28 cellular contexts compared by ENCODE assay signal in the genomic region with DNA sequence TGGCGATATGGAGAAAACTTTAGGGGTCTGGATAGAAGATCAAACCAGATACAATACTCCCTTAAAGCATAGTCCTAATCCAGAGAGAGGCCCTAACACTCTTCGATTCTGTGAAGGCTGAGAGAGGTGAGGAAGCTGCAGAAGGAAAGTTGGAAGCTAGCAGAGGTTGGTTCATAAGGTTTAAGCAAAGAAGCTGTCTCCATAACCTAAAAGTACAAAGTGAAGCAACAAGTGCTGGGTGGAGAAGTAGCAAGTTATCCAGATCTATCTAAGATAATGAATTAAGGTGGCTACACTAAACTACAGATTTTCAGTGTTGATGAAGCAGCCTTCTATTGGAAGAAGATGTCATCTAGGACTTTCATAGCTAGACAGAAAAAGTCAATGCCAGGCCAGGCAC.
"Had no signal": no experiment of that assay in that cellular context is flagged by ENCODE, and none has a peak within 500 bp of the region (broad histone marks: within the 10 kb centered on the region; RNA-seq: fewer than 3 reads in every experiment).

No MANE protein-coding gene starts in this region.

- H3K4me3 Mint-ChIP-seq: natural killer cell treated with Interleukin-12 subunit alpha and Interleukin-12 subunit beta and Interleukin-15 and Interleukin-18, amount 100 ng/mL, for 72 hours; nephron progenitor cell; neural crest cell; stimulated activated effector memory CD8-positive, alpha-beta T cell treated with anti-CD3 and anti-CD28 coated beads, Interleukin-12 subunit alpha, Interleukin-12 subunit beta, amount 100 ng/mL, for 72 hours; stimulated activated naive B cell treated with anti-CD40 and anti-IgM and Interleukin-4, amounts not matched to agents 10 μg/mL and 1 μg/mL and 100 μg/mL, for 72 hours; stimulated activated naive CD8-positive, alpha-beta T cell treated with anti-CD3 and anti-CD28 coated beads, Interleukin-15, Interleukin-2, amounts not matched to agents 100 ng/mL and 50 ng/mL, for 24 hours had no signal

- H3K4me1 ChIP-seq: parathyroid adenoma, psoas muscle, right lobe of liver, stomach, thyroid gland, tibial nerve, upper lobe of left lung, vagina had no signal

- H3K27ac ChIP-seq: ovary, parathyroid adenoma, psoas muscle, right lobe of liver, sigmoid colon, stomach, thoracic aorta, thyroid gland, tibial nerve, upper lobe of left lung, vagina had no signal

- H3K36me3 ChIP-seq: ovary, right lobe of liver, sigmoid colon, stomach, thoracic aorta, thyroid gland, upper lobe of left lung, vagina had no signal

- H3K9me3 ChIP-seq: ovary, psoas muscle, right lobe of liver, sigmoid colon, stomach, thoracic aorta, thyroid gland, tibial nerve, upper lobe of left lung, vagina had no signal

- H2AFZ ChIP-seq: parathyroid adenoma had no signal

- H3K27ac Mint-ChIP-seq: nephron progenitor cell; progenitor cell of endocrine pancreas; stimulated activated effector memory CD8-positive, alpha-beta T cell treated with anti-CD3 and anti-CD28 coated beads, Interleukin-12 subunit alpha, Interleukin-12 subunit beta, amount 100 ng/mL, for 72 hours; stimulated activated naive B cell treated with anti-CD40 and anti-IgM and Interleukin-4, amounts not matched to agents 10 μg/mL and 1 μg/mL and 100 μg/mL, for 72 hours; stimulated activated naive CD8-positive, alpha-beta T cell treated with anti-CD3 and anti-CD28 coated beads, Interleukin-15, Interleukin-2, amounts not matched to agents 100 ng/mL and 50 ng/mL, for 24 hours had no signal

- ATAC-seq: natural killer cell treated with Interleukin-12 subunit alpha and Interleukin-12 subunit beta and Interleukin-15 and Interleukin-18, amount 100 ng/mL, for 72 hours; psoas muscle; right cardiac atrium; right lobe of liver; stimulated activated naive B cell treated with anti-CD40 and anti-IgM and Interleukin-4, amounts not matched to agents 10 μg/mL and 1 μg/mL and 100 μg/mL, for 72 hours had no signal

- H3K4me3 ChIP-seq: ovary, psoas muscle, right lobe of liver, sigmoid colon, stomach, thoracic aorta, thyroid gland, tibial nerve, upper lobe of left lung, vagina had no signal

- H3K36me3 Mint-ChIP-seq: natural killer cell treated with Interleukin-12 subunit alpha and Interleukin-12 subunit beta and Interleukin-15 and Interleukin-18, amount 100 ng/mL, for 72 hours; stimulated activated effector memory CD8-positive, alpha-beta T cell treated with anti-CD3 and anti-CD28 coated beads, Interleukin-12 subunit alpha, Interleukin-12 subunit beta, amount 100 ng/mL, for 72 hours had no signal

- H3K9ac ChIP-seq: parathyroid adenoma had no signal

- H3K27me3 Mint-ChIP-seq: natural killer cell treated with Interleukin-12 subunit alpha and Interleukin-12 subunit beta and Interleukin-15 and Interleukin-18, amount 100 ng/mL, for 72 hours; progenitor cell of endocrine pancreas; stimulated activated naive B cell treated with anti-CD40 and anti-IgM and Interleukin-4, amounts not matched to agents 10 μg/mL and 1 μg/mL and 100 μg/mL, for 72 hours; stimulated activated naive CD8-positive, alpha-beta T cell treated with anti-CD3 and anti-CD28 coated beads, Interleukin-15, Interleukin-2, amounts not matched to agents 100 ng/mL and 50 ng/mL, for 24 hours had no signal

- H3K4me1 Mint-ChIP-seq: nephron progenitor cell; neural crest cell; stimulated activated naive B cell treated with anti-CD40 and anti-IgM and Interleukin-4, amounts not matched to agents 10 μg/mL and 1 μg/mL and 100 μg/mL, for 72 hours had no signal

- DNase-seq: nephron progenitor cell; occipital lobe; ovary; posterior cingulate gyrus; psoas muscle; right cardiac atrium; right lobe of liver; sigmoid colon; small intestine; stimulated activated CD4-positive, alpha-beta T cell treated with anti-CD3 and anti-CD28 coated beads, Interleukin-15, amount 100 ng/mL, for 24 hours; stimulated activated CD4-positive, alpha-beta T cell treated with anti-CD3 and anti-CD28 coated beads, Interleukin-2, amount 100 ng/mL, for 24 hours; stimulated activated CD4-positive, alpha-beta T cell treated with anti-CD3 and anti-CD28 coated beads, Interleukin-2, amount 100 ng/mL, for 48 hours; stimulated activated CD4-positive, alpha-beta T cell treated with anti-CD3 and anti-CD28 coated beads, Interleukin-4, amount 100 ng/mL, for 24 hours; stimulated activated naive B cell treated with anti-CD40 and anti-IgM and Interleukin-4, amounts not matched to agents 10 μg/mL and 1 μg/mL and 100 μg/mL, for 72 hours; stimulated activated naive CD4-positive, alpha-beta T cell treated with Interleukin-2 at 50 U/mL for 16 hours; stomach; thyroid gland; trophoblast cell had no signal

- H3K79me2 ChIP-seq: parathyroid adenoma had no signal

- H3K9me3 Mint-ChIP-seq: natural killer cell treated with Interleukin-12 subunit alpha and Interleukin-12 subunit beta and Interleukin-15 and Interleukin-18, amount 100 ng/mL, for 72 hours; neural crest cell; stimulated activated effector memory CD8-positive, alpha-beta T cell treated with anti-CD3 and anti-CD28 coated beads, Interleukin-12 subunit alpha, Interleukin-12 subunit beta, amount 100 ng/mL, for 72 hours; stimulated activated naive CD8-positive, alpha-beta T cell treated with anti-CD3 and anti-CD28 coated beads, Interleukin-15, Interleukin-2, amounts not matched to agents 100 ng/mL and 50 ng/mL, for 24 hours had no signal

- H3K27me3 ChIP-seq: ovary, right lobe of liver, sigmoid colon, stomach, thyroid gland, tibial nerve, upper lobe of left lung, vagina had no signal
